ENCODE assay signal across 37 cellular contexts in the genomic region with DNA sequence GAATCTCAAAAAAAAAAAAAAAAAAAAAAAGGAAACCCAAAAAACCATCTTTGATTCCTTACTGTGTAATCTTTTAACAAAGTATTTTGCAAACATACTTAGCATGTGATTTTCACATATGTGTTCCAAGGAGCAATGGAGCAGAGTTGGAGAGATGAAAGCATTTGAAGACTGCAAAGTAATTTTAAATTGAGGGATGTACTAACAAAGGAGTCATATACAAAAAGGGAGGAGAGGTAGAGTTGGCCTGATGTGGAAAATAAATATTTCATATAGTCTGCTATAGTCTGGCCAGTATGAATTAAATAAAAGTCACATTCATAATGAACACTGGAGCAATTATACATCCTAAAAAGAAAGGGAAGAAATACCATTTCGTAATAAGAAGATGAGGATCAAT.
"Had no signal": no experiment of that assay in that cellular context is flagged by ENCODE, and none has a peak within 500 bp of the region (broad histone marks: within the 10 kb centered on the region; RNA-seq: fewer than 3 reads in every experiment).

No MANE protein-coding gene starts in this region.

- H3K27ac Mint-ChIP-seq: activated B cell treated with CpG ODN at 0.5 μM for 24 hours; activated CD4-positive, alpha-beta memory T cell treated with anti-CD3 and anti-CD28 coated beads for 36 hours; activated naive CD4-positive, alpha-beta T cell treated with anti-CD3 and anti-CD28 coated beads for 36 hours; activated naive CD4-positive, alpha-beta T cell treated with anti-CD3 and anti-CD28 coated beads, Interleukin-2, amount 50 U/mL, for 72 hours; activated T-helper 1 cell treated with anti-CD3 and anti-CD28 coated beads, Interleukin-12 subunit alpha, Interleukin-12 subunit beta, Interleukin-2, Interleukin-4 antibody, amounts not matched to agents 30 ng/mL and 10 ng/mL and 1 ng/mL, durations not matched to agents 14 hours and 24 hours and 36 hours had no signal

- H3K4me3 Mint-ChIP-seq: activated B cell treated with CpG ODN at 0.5 μM for 24 hours; activated CD4-positive, alpha-beta memory T cell treated with anti-CD3 and anti-CD28 coated beads for 36 hours; activated naive CD4-positive, alpha-beta T cell treated with anti-CD3 and anti-CD28 coated beads for 36 hours; activated T-cell treated with anti-CD3 and anti-CD28 coated beads, Interleukin-2, amount 50 U/mL, for 4 hours; activated T-helper 1 cell treated with anti-CD3 and anti-CD28 coated beads, Interleukin-12 subunit alpha, Interleukin-12 subunit beta, Interleukin-2, Interleukin-4 antibody, amounts not matched to agents 30 ng/mL and 10 ng/mL and 1 ng/mL, durations not matched to agents 14 hours and 24 hours and 36 hours had no signal

- H3K27ac ChIP-seq: adrenal gland, body of pancreas, breast epithelium, SJSA1, VCaP had no signal

- H3K4me1 ChIP-seq: adrenal gland, body of pancreas, breast epithelium had no signal

- H3K27me3 ChIP-seq: adrenal gland, body of pancreas, breast epithelium, MG63, Peyer's patch, SJSA1 had no signal

- H3K27me3 Mint-ChIP-seq: activated B cell treated with CpG ODN at 0.5 μM for 24 hours; activated CD4-positive, alpha-beta memory T cell treated with anti-CD3 and anti-CD28 coated beads for 36 hours had no signal

- H3K9me3 Mint-ChIP-seq: activated B cell treated with CpG ODN at 0.5 μM for 24 hours; activated CD4-positive, alpha-beta memory T cell treated with anti-CD3 and anti-CD28 coated beads for 36 hours; activated naive CD4-positive, alpha-beta T cell treated with anti-CD3 and anti-CD28 coated beads for 36 hours; activated naive CD4-positive, alpha-beta T cell treated with anti-CD3 and anti-CD28 coated beads, Interleukin-2, amount 50 U/mL, for 72 hours; activated T-cell treated with anti-CD3 and anti-CD28 coated beads, Interleukin-2, amount 50 U/mL, for 4 hours; activated T-helper 1 cell treated with anti-CD3 and anti-CD28 coated beads, Interleukin-12 subunit alpha, Interleukin-12 subunit beta, Interleukin-2, Interleukin-4 antibody, amounts not matched to agents 30 ng/mL and 10 ng/mL and 1 ng/mL, durations not matched to agents 14 hours and 24 hours and 36 hours had no signal

- DNase-seq: activated B cell treated with CpG ODN at 0.5 μM for 24 hours; activated CD4-positive, alpha-beta memory T cell treated with anti-CD3 and anti-CD28 coated beads for 36 hours; activated CD4-positive, alpha-beta T cell treated with anti-CD3 and anti-CD28 coated beads for 4 hours; activated CD4-positive, alpha-beta T cell treated with anti-CD3 and anti-CD28 coated beads, Interleukin-2, amount 50 U/mL, for 1 hour; activated CD4-positive, CD25-positive, alpha-beta regulatory T cell treated with anti-CD3 and anti-CD28 coated beads, Interleukin-2, amount 50 U/mL, for 72 hours; activated CD8-positive, alpha-beta memory T cell treated with anti-CD3 and anti-CD28 coated beads, Interleukin-2, amount 50 U/mL, for 4 hours; activated gamma-delta T cell treated with Interleukin-2 at 50 U/mL for 16 hours; activated naive CD4-positive, alpha-beta T cell treated with anti-CD3 and anti-CD28 coated beads for 36 hours; activated T-cell treated with anti-CD3 and anti-CD28 coated beads for 4 hours; activated T-cell treated with anti-CD3 and anti-CD28 coated beads, Interleukin-2, amount 50 U/mL, for 4 hours; adrenal gland; body of pancreas; Kasumi-1; KG1; MG63; NCI-H1048; NCI-H1105 treated with DMSO at 0.1 percent for 48 hours; NCI-H1436; NCI-H1694; NCI-H1930; NCI-H2081 treated with DMSO at 0.1 percent for 48 hours; NCI-H510A; NCI-H526; NCI-H748 treated with DMSO at 0.1 percent for 48 hours; NK-92 treated with Interleukin-12 subunit alpha and Interleukin-12 subunit beta, amount 100 ng/mL, for 24 hours; PC-3; Peyer's patch; RPMI8226; SHP77 treated with DMSO at 0.1 percent for 48 hours; SW 1271; T-helper 1 cell; T-helper 9 cell had no signal

- H3K9me3 ChIP-seq: adrenal gland, body of pancreas, breast epithelium, MG63, Peyer's patch, SJSA1 had no signal

- ATAC-seq: activated naive CD4-positive, alpha-beta T cell treated with anti-CD3 and anti-CD28 coated beads, Interleukin-2, amount 50 U/mL, for 72 hours; activated T-cell treated with anti-CD3 and anti-CD28 coated beads, Interleukin-2, amount 50 U/mL, for 4 hours; body of pancreas; PC-3 had no signal

- H3K36me3 ChIP-seq: adrenal gland, breast epithelium, MG63, Peyer's patch, SJSA1 had no signal

- H3K4me3 ChIP-seq: adrenal gland, body of pancreas, breast epithelium, MG63, Peyer's patch, SJSA1 had no signal
